ENCODE assay signal across 1 cellular context in genomic region chr18:76874643-76875389, GRCh38.
TF ChIP-seq lines count a peak whose summit lies in the region.

No MANE protein-coding gene starts in this region.

TF ChIP-seq in GM12878, 131 proteins besides CTCF, POLR2A, EP300 and RAD21 (continued from another document):
- TF ChIP-seq E2F8 (IDR thresholded peaks at IDR 0.05; ENCODE audit: low read depth, partially characterized antibody) (no peak), ZSCAN29 (IDR thresholded peaks at IDR 0.05) (no peak), BCLAF1 (IDR thresholded peaks at IDR 0.05) (no peak), SUZ12 (IDR thresholded peaks at IDR 0.05; ENCODE audit: unreplicated experiment) (no peak), HSF1 (IDR thresholded peaks at IDR 0.05; ENCODE audit: low read depth, low read length) (no peak), HDGF (IDR thresholded peaks at IDR 0.05) (no peak), TARDBP (IDR thresholded peaks at IDR 0.05; ENCODE audit: borderline replicate concordance) (no peak), ZBTB4 (CRISPR knock-in tag; IDR thresholded peaks at IDR 0.05) (no peak), E4F1 (IDR thresholded peaks at IDR 0.05; ENCODE audit: borderline replicate concordance, partially characterized antibody) (no peak), POLR2AphosphoS2 (IDR thresholded peaks at IDR 0.05; ENCODE audit: low read depth, low read length) (no peak), ZNF622 (IDR thresholded peaks at IDR 0.05) (no peak), ZNF274 (IDR thresholded peaks at IDR 0.05; ENCODE audit: insufficient read depth, insufficient read length) (no peak), IRF3 (IDR thresholded peaks at IDR 0.05) (no peak), MAX (IDR thresholded peaks at IDR 0.05; ENCODE audit: low read depth, low read length) (no peak), FOS (IDR thresholded peaks at IDR 0.05; ENCODE audit: borderline replicate concordance, extremely low read depth, insufficient read length) (no peak)
TF ChIP-seq in GM12878: peak in this region for 0.
